14 cellular contexts compared by ENCODE assay signal in genomic region chr2:11933854-11934253, GRCh38.
A peak's percentile ranks its signal among the peaks of the same experiment; 100 is the strongest.
DNase-seq lines count a peak whose midpoint lies in the region; ATAC-seq and TF ChIP-seq lines count a peak whose summit lies in the region.
"Had no signal": no experiment of that assay in that cellular context is flagged by ENCODE, and none has a peak within 500 bp of the region (broad histone marks: within the 10 kb centered on the region; RNA-seq: fewer than 3 reads in every experiment).

No MANE protein-coding gene starts in this region.

- H3K4me1 ChIP-seq in left ventricle myocardium inferior = peaks cover 14% of the 10 kb centered on the region
- H3K4me1 ChIP-seq: colonic mucosa had no signal

- H3K27me3 Mint-ChIP-seq in dendritic cell treated with granulocyte-macrophage colony-stimulating factor and Interleukin-4, amounts not matched to agents 40 ng/mL and 50 ng/mL, for 4 days = peaks cover 4% of the 10 kb centered on the region
- H3K27me3 Mint-ChIP-seq: naive thymus-derived CD8-positive, alpha-beta T cell had no signal

- ATAC-seq in GM18519 (IDR thresholded peaks at IDR 0.05; ENCODE audit: low FRiP score, unreplicated experiment) (peak; percentile 79), GM21515 (IDR thresholded peaks at IDR 0.05; ENCODE audit: unreplicated experiment) (peak; percentile 84), HG03139 (IDR thresholded peaks at IDR 0.05; ENCODE audit: unreplicated experiment) (peak; percentile 60)
- ATAC-seq in activated CD4-positive, CD25-positive, alpha-beta regulatory T cell treated with anti-CD3 and anti-CD28 coated beads, Interleukin-2, amount 50 U/mL, for 24 hours = no peak
- ATAC-seq: naive thymus-derived CD8-positive, alpha-beta T cell had no signal

- peaks cover 70% of the 10 kb centered on the region for H3K4me1 Mint-ChIP-seq in dendritic cell treated with granulocyte-macrophage colony-stimulating factor and Interleukin-4, amounts not matched to agents 40 ng/mL and 50 ng/mL, for 4 days (ENCODE audit: low read depth)

- H3K27ac Mint-ChIP-seq in dendritic cell treated with granulocyte-macrophage colony-stimulating factor and Interleukin-4, amounts not matched to agents 40 ng/mL and 50 ng/mL, for 4 days = peak overlapping the region; percentile 36
- H3K27ac Mint-ChIP-seq: activated naive CD4-positive, alpha-beta T cell treated with anti-CD3 and anti-CD28 coated beads, Interleukin-2, amount 10 ng/mL, durations not matched to agents 7 days and 5 days had no signal

- H3K4me3 ChIP-seq in lower leg skin (ENCODE audit: low read depth, poor library complexity, severe bottlenecking) = no peak overlapping the region
- no peak overlapping the region for H3K4me3 ChIP-seq in dorsolateral prefrontal cortex
- no peak overlapping the region for H3K4me3 ChIP-seq in left ventricle myocardium inferior
- H3K4me3 ChIP-seq: BLaER1, colonic mucosa had no signal

- peaks cover 18% of the 10 kb centered on the region for H3K9me3 Mint-ChIP-seq in dendritic cell treated with granulocyte-macrophage colony-stimulating factor and Interleukin-4, amounts not matched to agents 40 ng/mL and 50 ng/mL, for 4 days
- H3K9me3 Mint-ChIP-seq: naive thymus-derived CD8-positive, alpha-beta T cell had no signal

- no peaks in the 10 kb centered on the region for H3K9me3 ChIP-seq in left ventricle myocardium inferior (replicated peaks)
- H3K9me3 ChIP-seq: colonic mucosa had no signal

- no peak for TF ChIP-seq CTCF in lower leg skin (IDR thresholded peaks at IDR 0.05)
- TF ChIP-seq CTCF in dorsolateral prefrontal cortex (IDR thresholded peaks at IDR 0.05 in 54 of 56, conservative IDR thresholded peaks at IDR 0.05 in 2 of 56; ENCODE audit: low read depth in 1 of 56, partially characterized antibody in 56 of 56) = no peak
- no peak for TF ChIP-seq CTCF in left ventricle myocardium inferior (IDR thresholded peaks at IDR 0.05; ENCODE audit: borderline replicate concordance)

- DNase-seq in lower leg skin (ENCODE audit: low spot score in 2 of 2) (no peak), dorsolateral prefrontal cortex (no peak), left ventricle myocardium inferior (no peak)
- DNase-seq: activated naive CD4-positive, alpha-beta T cell treated with anti-CD3 and anti-CD28 coated beads, Interleukin-2, amount 10 ng/mL, durations not matched to agents 7 days and 5 days; colonic mucosa; islet precursor cell; naive thymus-derived CD8-positive, alpha-beta T cell; NCI-H526 treated with DMSO at 0.1 percent for 48 hours had no signal

- H3K4me3 Mint-ChIP-seq in dendritic cell treated with granulocyte-macrophage colony-stimulating factor and Interleukin-4, amounts not matched to agents 40 ng/mL and 50 ng/mL, for 4 days = no peak overlapping the region
- H3K4me3 Mint-ChIP-seq: activated naive CD4-positive, alpha-beta T cell treated with anti-CD3 and anti-CD28 coated beads, Interleukin-2, amount 10 ng/mL, durations not matched to agents 7 days and 5 days; naive thymus-derived CD8-positive, alpha-beta T cell had no signal

- H3K27me3 ChIP-seq in dorsolateral prefrontal cortex = peaks cover 0 to 3% (median 0%) of the 10 kb centered on the region in 45 donors
- no peaks in the 10 kb centered on the region for H3K27me3 ChIP-seq in left ventricle myocardium inferior (ENCODE audit: low read depth)
- H3K27me3 ChIP-seq: BLaER1, colonic mucosa had no signal

- 81 to 90% methylated on average over 3 of the region's 3 CpGs for WGBS in lower leg skin, 2 donors

- no peaks in the 10 kb centered on the region for H3K36me3 ChIP-seq in left ventricle myocardium inferior
- H3K36me3 ChIP-seq: BLaER1, colonic mucosa had no signal

- no peaks in the 10 kb centered on the region for H3K36me3 Mint-ChIP-seq in dendritic cell treated with granulocyte-macrophage colony-stimulating factor and Interleukin-4, amounts not matched to agents 40 ng/mL and 50 ng/mL, for 4 days (ENCODE audit: low read depth)
- H3K36me3 Mint-ChIP-seq: naive thymus-derived CD8-positive, alpha-beta T cell had no signal

- intact Hi-C loops in dendritic cell treated with granulocyte-macrophage colony-stimulating factor and Interleukin-4, amounts not matched to agents 40 ng/mL and 50 ng/mL, for 4 days (cut with micrococcal nuclease) = no loop called here
- intact Hi-C loops in lower leg skin (cut with DNase I; ENCODE audit: low total_unique reads) (no loop called here), dorsolateral prefrontal cortex (cut with DNase I) (no loop called here), left ventricle myocardium inferior (cut with micrococcal nuclease) (no loop called here)

- H3K27ac ChIP-seq in dorsolateral prefrontal cortex = no peak overlapping the region
- H3K27ac ChIP-seq in left ventricle myocardium inferior (replicated peaks) = no peak overlapping the region
- H3K27ac ChIP-seq: BLaER1, colonic mucosa had no signal

- TF ChIP-seq POLR2A in lower leg skin (IDR thresholded peaks at IDR 0.05) = no peak

Comparison
In these comparisons a context has a peak if more than half of its experiments do, and no peak if none do; other contexts are left out.
1. ATAC-seq: peak in GM18519 (single experiment), GM21515 (single experiment) and HG03139 (single experiment); none in activated CD4-positive, CD25-positive, alpha-beta regulatory T cell treated with anti-CD3 and anti-CD28 coated beads, Interleukin-2, amount 50 U/mL, for 24 hours (0 of 2).